ENCODE assay signal across 8 cellular contexts in genomic region chr11:12331239-12331874, GRCh38. TPM values are rescaled to one million over a fixed set of nuclear protein-coding genes. Genes with fewer than 3 reads are reported as not detected.
DNase-seq lines count a peak whose midpoint lies in the region; ATAC-seq and TF ChIP-seq lines count a peak whose summit lies in the region.

No MANE protein-coding gene starts in this region.

- H3F3A ChIP-seq in DOHH2 (ENCODE audit: control insufficient read depth, insufficient read depth) (no peaks in the 10 kb centered on the region), Loucy (ENCODE audit: low read depth) (no peaks in the 10 kb centered on the region; the same call in 1 of the 2 replicates)

- no peak for TF ChIP-seq POLR2A in suprapubic skin (IDR thresholded peaks at IDR 0.05)

- H3K4me1 Mint-ChIP-seq in activated T-helper 2 cell treated with anti-CD3 and anti-CD28 coated beads, Interferon-gamma antibody, Interleukin-2, Interleukin-4, amounts not matched to agents 10 μg/mL and 5 μg/mL and 100 μg/mL, durations not matched to agents 14 hours and 24 hours and 36 hours (ENCODE audit: low read depth) = peaks cover 3% of the 10 kb centered on the region

- no peaks in the 10 kb centered on the region for H3K36me3 ChIP-seq in DOHH2 (ENCODE audit: control insufficient read depth, low read length)
- no peaks in the 10 kb centered on the region for H3K36me3 ChIP-seq in Loucy (ENCODE audit: insufficient read depth, low read length)
- peaks cover 7% of the 10 kb centered on the region for H3K36me3 ChIP-seq in suprapubic skin

- H3K4me1 ChIP-seq in DOHH2 (ENCODE audit: control insufficient read depth, low read length) (no peaks in the 10 kb centered on the region), Loucy (ENCODE audit: insufficient read depth, low read length, poor library complexity, severe bottlenecking) (no peaks in the 10 kb centered on the region), suprapubic skin (peaks cover 3% of the 10 kb centered on the region)

- no peak overlapping the region for H3K9ac ChIP-seq in Loucy (ENCODE audit: low read depth, low read length, poor library complexity, severe bottlenecking)

- no peaks in the 10 kb centered on the region for H3K27me3 Mint-ChIP-seq in activated T-helper 2 cell treated with anti-CD3 and anti-CD28 coated beads, Interferon-gamma antibody, Interleukin-2, Interleukin-4, amounts not matched to agents 10 μg/mL and 5 μg/mL and 100 μg/mL, durations not matched to agents 14 hours and 24 hours and 36 hours (ENCODE audit: low read depth)

- no peaks in the 10 kb centered on the region for H3K36me3 Mint-ChIP-seq in activated T-helper 2 cell treated with anti-CD3 and anti-CD28 coated beads, Interferon-gamma antibody, Interleukin-2, Interleukin-4, amounts not matched to agents 10 μg/mL and 5 μg/mL and 100 μg/mL, durations not matched to agents 14 hours and 24 hours and 36 hours (ENCODE audit: low read depth)

- H3K27ac Mint-ChIP-seq in activated T-helper 2 cell treated with anti-CD3 and anti-CD28 coated beads, Interferon-gamma antibody, Interleukin-2, Interleukin-4, amounts not matched to agents 10 μg/mL and 5 μg/mL and 100 μg/mL, durations not matched to agents 14 hours and 24 hours and 36 hours = no peak overlapping the region

- ATAC-seq in HG02763 (IDR thresholded peaks at IDR 0.05; ENCODE audit: unreplicated experiment) = no peak

- no peak overlapping the region for H3K4me3 ChIP-seq in DOHH2 (ENCODE audit: low read length)
- no peak overlapping the region for H3K4me3 ChIP-seq in Loucy (ENCODE audit: low read length, poor library complexity, severe bottlenecking)
- no peak overlapping the region for H3K4me3 ChIP-seq in foreskin fibroblast (ENCODE audit: low read depth in 1 of 2, low read length in 2 of 2)
- no peak overlapping the region for H3K4me3 ChIP-seq in suprapubic skin

- H2AFZ ChIP-seq in Loucy (ENCODE audit: low read length) = no peak overlapping the region

- H3K9me2 ChIP-seq in DOHH2 (replicated peaks; ENCODE audit: control insufficient read depth, low read length) (no peaks in the 10 kb centered on the region), Loucy (replicated peaks; ENCODE audit: low read depth, low read length) (no peaks in the 10 kb centered on the region)

- WGBS in suprapubic skin = 15% methylated on average over 7 of the region's 7 CpGs

- H3K4me3 Mint-ChIP-seq in activated T-helper 2 cell treated with anti-CD3 and anti-CD28 coated beads, Interferon-gamma antibody, Interleukin-2, Interleukin-4, amounts not matched to agents 10 μg/mL and 5 μg/mL and 100 μg/mL, durations not matched to agents 14 hours and 24 hours and 36 hours (ENCODE audit: low read depth) = no peak overlapping the region

- TF ChIP-seq CTCF in DOHH2 (IDR thresholded peaks at IDR 0.05; ENCODE audit: low read depth, low read length, poor library complexity, severe bottlenecking) = peak; percentile 66
- peak; percentile 90 for TF ChIP-seq CTCF in Loucy (conservative IDR thresholded peaks at IDR 0.05; ENCODE audit: low read length)
- peak; percentile 65 for TF ChIP-seq CTCF in foreskin fibroblast (IDR thresholded peaks at IDR 0.05; ENCODE audit: low read depth, low read length)
- TF ChIP-seq CTCF in suprapubic skin (IDR thresholded peaks at IDR 0.05) = peak; percentile 51 to 78

- no peaks in the 10 kb centered on the region for H3K9me3 Mint-ChIP-seq in activated T-helper 2 cell treated with anti-CD3 and anti-CD28 coated beads, Interferon-gamma antibody, Interleukin-2, Interleukin-4, amounts not matched to agents 10 μg/mL and 5 μg/mL and 100 μg/mL, durations not matched to agents 14 hours and 24 hours and 36 hours

- H3K79me2 ChIP-seq in DOHH2 (ENCODE audit: control insufficient read depth, low read length) (no peaks in the 10 kb centered on the region), Loucy (ENCODE audit: insufficient read depth, low read length) (no peaks in the 10 kb centered on the region)

- peak; percentile 82 for DNase-seq in RKO (ENCODE audit: low spot score)
- peak; percentile 43 for DNase-seq in activated T-helper 2 cell treated with anti-CD3 and anti-CD28 coated beads, Interferon-gamma antibody, Interleukin-2, Interleukin-4, amounts not matched to agents 10 μg/mL and 5 μg/mL and 100 μg/mL, durations not matched to agents 14 hours and 24 hours and 36 hours (ENCODE audit: low spot score)
- peak; percentile 75 to 93 for DNase-seq in foreskin fibroblast
- DNase-seq in occipital lobe (lab: John Stamatoyannopoulos, UW) = peak; percentile 59
- DNase-seq in suprapubic skin (ENCODE audit: low spot score in 2 of 2) = peak; percentile 78 to 83

- no peaks in the 10 kb centered on the region for H4K20me1 ChIP-seq in DOHH2 (ENCODE audit: control insufficient read depth, insufficient read depth, low read depth, low read length)
- H4K20me1 ChIP-seq in Loucy (ENCODE audit: insufficient read depth, low read length, poor library complexity, severe bottlenecking) = no peaks in the 10 kb centered on the region

- TF ChIP-seq EP300 in suprapubic skin (IDR thresholded peaks at IDR 0.05) = no peak

- H3K9me3 ChIP-seq in DOHH2 (ENCODE audit: control insufficient read depth, insufficient read depth, low read length) (no peaks in the 10 kb centered on the region), Loucy (ENCODE audit: insufficient read depth, low read depth, low read length) (no peaks in the 10 kb centered on the region), suprapubic skin (no peaks in the 10 kb centered on the region)

- 0 out of 2 replicates have a peak, but pooled peaks cover 3% of the 10 kb centered on the region for H3K27me3 ChIP-seq in DOHH2 (ENCODE audit: control insufficient read depth, low read length)
- no peaks in the 10 kb centered on the region for H3K27me3 ChIP-seq in Loucy (ENCODE audit: insufficient read depth, low read length, poor library complexity, severe bottlenecking)
- H3K27me3 ChIP-seq in suprapubic skin = no peaks in the 10 kb centered on the region

- H3K4me2 ChIP-seq in DOHH2 (ENCODE audit: low read length) (no peak overlapping the region), Loucy (ENCODE audit: low read depth, low read length, poor library complexity, severe bottlenecking) (no peak overlapping the region)

- no peak overlapping the region for H3K27ac ChIP-seq in DOHH2 (ENCODE audit: low read depth, low read length)
- no peak overlapping the region for H3K27ac ChIP-seq in suprapubic skin

- intact Hi-C loops in activated T-helper 2 cell treated with anti-CD3 and anti-CD28 coated beads, Interferon-gamma antibody, Interleukin-2, Interleukin-4, amounts not matched to agents 10 μg/mL and 5 μg/mL and 100 μg/mL, durations not matched to agents 14 hours and 24 hours and 36 hours (cut with micrococcal nuclease) = loop anchor here (2.0 kb wide), 1 partner anchor 563 kb away; no protein-coding TSS in a partner anchor

RNA-seq across cellular contexts. Expression of gene PARVA, which starts 46.0 kb away (rescaled TPM):
- not detected in 2 replicates for total RNA-seq in activated T-helper 2 cell treated with anti-CD3 and anti-CD28 coated beads, Interferon-gamma antibody, Interleukin-2, Interleukin-4, amounts not matched to agents 10 μg/mL and 5 μg/mL and 100 μg/mL, durations not matched to agents 14 hours and 24 hours and 36 hours
- total RNA-seq in occipital lobe (5.6 TPM), suprapubic skin (10 to 100 TPM; 16.7 to 26.2 (median 21.4) TPM)
